ENCODE assay signal across 12 cellular contexts in the genomic region with DNA sequence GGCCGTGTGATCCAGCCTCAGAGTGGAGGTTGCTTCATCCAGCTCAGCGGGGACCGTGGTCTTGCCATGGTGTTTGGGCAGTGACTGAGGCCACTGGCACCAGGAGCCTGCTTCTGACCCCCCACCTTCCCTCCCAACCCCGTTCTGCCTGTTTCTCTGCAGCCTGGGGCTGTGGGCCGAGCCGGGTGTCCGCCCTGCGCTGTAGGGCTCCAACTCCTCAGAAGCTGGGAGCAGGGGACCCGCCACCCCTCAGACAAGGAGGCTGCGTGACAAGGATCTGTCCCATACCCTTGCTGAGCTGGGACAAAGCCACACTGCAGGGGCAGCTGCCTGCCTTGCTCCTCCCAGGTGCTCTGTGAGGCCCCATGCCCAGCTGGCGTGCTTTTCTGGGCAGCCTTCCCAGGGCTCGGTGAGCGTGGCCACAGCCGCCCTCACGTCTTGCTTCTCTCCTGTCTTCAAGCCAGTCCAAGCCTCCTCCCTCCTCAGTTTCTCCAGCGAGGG. TPM values are rescaled to one million over a fixed set of nuclear protein-coding genes. Genes with fewer than 3 reads are reported as not detected.
A peak's percentile ranks its signal among the peaks of the same experiment; 100 is the strongest.
DNase-seq lines count a peak whose midpoint lies in the region; ATAC-seq and TF ChIP-seq lines count a peak whose summit lies in the region.
"Had no signal": no experiment of that assay in that cellular context is flagged by ENCODE, and none has a peak within 500 bp of the region (broad histone marks: within the 10 kb centered on the region; RNA-seq: fewer than 3 reads in every experiment).

No MANE protein-coding gene starts in this region.

- ATAC-seq in HG02588 (IDR thresholded peaks at IDR 0.05; ENCODE audit: unreplicated experiment) (no peak), HG03159 (IDR thresholded peaks at IDR 0.05; ENCODE audit: unreplicated experiment) (no peak)

- no peaks in the 10 kb centered on the region for H3K79me2 ChIP-seq in MM.1S (ENCODE audit: low read length)

- H3K9me3 ChIP-seq in left ventricle myocardium inferior (replicated peaks), result no peaks in the 10 kb centered on the region
- H3K9me3 ChIP-seq in prostate gland, result no peaks in the 10 kb centered on the region
- H3K9me3 ChIP-seq in MM.1S (replicated peaks; ENCODE audit: insufficient read depth, low read length), result no peaks in the 10 kb centered on the region

- TF ChIP-seq POLR2A in prostate gland (IDR thresholded peaks at IDR 0.05), result peak; percentile 12

- peaks cover 24% of the 10 kb centered on the region for H3K4me1 ChIP-seq in left ventricle myocardium inferior
- H3K4me1 ChIP-seq in prostate gland (replicated peaks), result peaks cover 8% of the 10 kb centered on the region
- no peaks in the 10 kb centered on the region for H3K4me1 ChIP-seq in MM.1S (ENCODE audit: low read length)

- H3K27ac ChIP-seq in left ventricle myocardium inferior (replicated peaks) (peak overlapping the region; percentile 73), prostate gland (peak overlapping the region; percentile 81 to 89), MM.1S (ENCODE audit: low read length) (no peak overlapping the region)

- H3K9ac ChIP-seq in MM.1S (ENCODE audit: low read length), result no peak overlapping the region

- no peaks in the 10 kb centered on the region for H3K27me3 ChIP-seq in left ventricle myocardium inferior (ENCODE audit: low read depth)
- H3K27me3 ChIP-seq in prostate gland (replicated peaks; ENCODE audit: insufficient read depth), result no peaks in the 10 kb centered on the region
- no peaks in the 10 kb centered on the region for H3K27me3 ChIP-seq in MM.1S (replicated peaks; ENCODE audit: insufficient read depth, low read length)

- H3K4me3 ChIP-seq in left ventricle myocardium inferior, result no peak overlapping the region
- H3K4me3 ChIP-seq in prostate gland, result no peak overlapping the region
- no peak overlapping the region for H3K4me3 ChIP-seq in MM.1S (ENCODE audit: low read length)
- H3K4me3 ChIP-seq: GM23338 had no signal

- in situ Hi-C loops in G401 (cut with HindIII; ENCODE audit: low sequenced_read_pairs), result no loop called here

- no peaks in the 10 kb centered on the region for H4K20me1 ChIP-seq in MM.1S (ENCODE audit: insufficient read depth, low read length)

- intact Hi-C loops in left ventricle myocardium inferior (cut with micrococcal nuclease) (loop anchor here (10.0 kb wide), 1 partner anchor 166 kb away; no protein-coding TSS in a partner anchor), prostate gland (cut with DNase I) (loop anchor here (5.0 kb wide), 3 partner anchors 98 to 164 kb away; a partner anchor contains a TSS)

- TF ChIP-seq CTCF in left ventricle myocardium inferior (IDR thresholded peaks at IDR 0.05; ENCODE audit: borderline replicate concordance) (no peak), prostate gland (IDR thresholded peaks at IDR 0.05) (no peak), MM.1S (IDR thresholded peaks at IDR 0.05; ENCODE audit: low read length) (no peak)

- H3K36me3 ChIP-seq in left ventricle myocardium inferior (peaks cover 38% of the 10 kb centered on the region), prostate gland (peaks cover 0 to 3% of the 10 kb centered on the region in 2 donors), MM.1S (replicated peaks; ENCODE audit: insufficient read depth, low read length) (no peaks in the 10 kb centered on the region)

- DNase-seq in G401 (ENCODE audit: low spot score) (peak; percentile 85), anterior cingulate cortex (lab: John Stamatoyannopoulos, UW) (peak in 51 of 58 donors; percentile 8 to 75 (median 35)), left ventricle myocardium inferior (peak; percentile 72), prostate gland (ENCODE audit: low spot score) (peak; percentile 90), hepatic stellate cell (ENCODE audit: low spot score) (no peak), MM.1S (no peak)
- DNase-seq: activated CD4-positive, CD25-positive, alpha-beta regulatory T cell treated with anti-CD3 and anti-CD28 coated beads, Interleukin-2, amount 50 U/mL, for 72 hours; effector CD8-positive, alpha-beta T cell; NCI-H1048 had no signal

- no peak overlapping the region for H3K4me2 ChIP-seq in MM.1S (ENCODE audit: low read depth, low read length)
- H3K4me2 ChIP-seq: GM23338 had no signal

- no peak overlapping the region for H2AFZ ChIP-seq in MM.1S (ENCODE audit: low read length)
- H2AFZ ChIP-seq: GM23338 had no signal

- H3K9me2 ChIP-seq in MM.1S (replicated peaks; ENCODE audit: insufficient read depth, low read length), result no peaks in the 10 kb centered on the region

- no peaks in the 10 kb centered on the region for H3F3A ChIP-seq in MM.1S (ENCODE audit: insufficient read depth, low read length)

- 31% methylated on average over 15 of the region's 16 CpGs for WGBS in prostate gland

RNA-seq across cellular contexts. Expression of a gene that starts 11.7 kb away (rescaled TPM):
- 15.1 and 20.5 TPM in 2 replicates for total RNA-seq in G401 (2014; rRNA removed; shearing (Covaris generic))
- total RNA-seq in left ventricle myocardium inferior (26.9 TPM), prostate gland (100 to 1,000 TPM in 1 of 2 donors, 10 to 100 TPM in 1; 92.9 to 127 TPM)

Comparison
In these comparisons a context has a peak if more than half of its experiments do, and no peak if none do; other contexts are left out.
1. DNase-seq: peak in G401 (single experiment), anterior cingulate cortex (51 of 58), left ventricle myocardium inferior (single experiment) and prostate gland (single experiment); none in hepatic stellate cell (single experiment) and MM.1S (single experiment).